In genomic region chr4:143443728-143444127, GRCh38 we compare ENCODE assay signal across 23 cellular contexts.
"Had no signal": no experiment of that assay in that cellular context is flagged by ENCODE, and none has a peak within 500 bp of the region (broad histone marks: within the 10 kb centered on the region; RNA-seq: fewer than 3 reads in every experiment).

No MANE protein-coding gene starts in this region.

- H3K4me3 Mint-ChIP-seq: activated B cell treated with CpG ODN at 0.5 μM for 24 hours; activated CD4-positive, alpha-beta T cell treated with anti-CD3 and anti-CD28 coated beads for 36 hours; activated naive CD8-positive, alpha-beta T cell; activated T-cell treated with anti-CD3 and anti-CD28 coated beads, Interleukin-2, amount 50 U/mL, for 4 hours; mesothelial cell of epicardium; naive thymus-derived CD8-positive, alpha-beta T cell had no signal

- H3K4me1 ChIP-seq: adrenal gland, breast epithelium had no signal

- H3K27me3 Mint-ChIP-seq: activated B cell treated with CpG ODN at 0.5 μM for 24 hours; activated CD4-positive, alpha-beta T cell treated with anti-CD3 and anti-CD28 coated beads for 36 hours; progenitor cell of endocrine pancreas had no signal

- H3K27ac Mint-ChIP-seq: activated B cell treated with CpG ODN at 0.5 μM for 24 hours; activated CD4-positive, alpha-beta T cell treated with anti-CD3 and anti-CD28 coated beads for 36 hours; activated naive CD8-positive, alpha-beta T cell; activated T-helper 2 cell treated with anti-CD3 and anti-CD28 coated beads, Interferon-gamma antibody, Interleukin-2, Interleukin-4, amounts not matched to agents 10 μg/mL and 5 μg/mL and 100 μg/mL, durations not matched to agents 14 hours and 24 hours and 36 hours; naive thymus-derived CD8-positive, alpha-beta T cell; progenitor cell of endocrine pancreas had no signal

- DNase-seq: activated B cell treated with CpG ODN at 0.5 μM for 24 hours; activated CD4-positive, alpha-beta T cell treated with anti-CD3 and anti-CD28 coated beads for 36 hours; activated CD4-positive, alpha-beta T cell treated with anti-CD3 and anti-CD28 coated beads, Interleukin-2, amount 50 U/mL, for 4 hours; activated CD8-positive, alpha-beta memory T cell treated with anti-CD3 and anti-CD28 coated beads for 24 hours; activated CD8-positive, alpha-beta memory T cell treated with anti-CD3 and anti-CD28 coated beads, Interleukin-2, amount 50 U/mL, for 4 hours; activated naive CD4-positive, alpha-beta T cell; activated T-cell treated with anti-CD3 and anti-CD28 coated beads, Interleukin-2, amount 50 U/mL, for 4 hours; adrenal gland; kidney; naive thymus-derived CD8-positive, alpha-beta T cell; retina; sigmoid colon; stimulated activated CD4-positive, alpha-beta T cell treated with anti-CD3 and anti-CD28 coated beads, Interleukin-4, amount 100 ng/mL, for 1 hour; stimulated activated naive CD4-positive, alpha-beta T cell; T-helper 9 cell; upper lobe of left lung had no signal

- H3K4me1 Mint-ChIP-seq: activated B cell treated with CpG ODN at 0.5 μM for 24 hours; activated CD4-positive, alpha-beta T cell treated with anti-CD3 and anti-CD28 coated beads for 36 hours; mesothelial cell of epicardium; naive thymus-derived CD8-positive, alpha-beta T cell had no signal

- ATAC-seq: activated CD4-positive, alpha-beta T cell treated with anti-CD3 and anti-CD28 coated beads for 36 hours; activated T-cell treated with anti-CD3 and anti-CD28 coated beads, Interleukin-2, amount 50 U/mL, for 4 hours; naive thymus-derived CD8-positive, alpha-beta T cell had no signal

- H3K9me3 Mint-ChIP-seq: activated B cell treated with CpG ODN at 0.5 μM for 24 hours; activated T-helper 2 cell treated with anti-CD3 and anti-CD28 coated beads, Interferon-gamma antibody, Interleukin-2, Interleukin-4, amounts not matched to agents 10 μg/mL and 5 μg/mL and 100 μg/mL, durations not matched to agents 14 hours and 24 hours and 36 hours had no signal

- H3K27me3 ChIP-seq: adrenal gland, breast epithelium, sigmoid colon, upper lobe of left lung had no signal

- H3K36me3 ChIP-seq: adrenal gland, breast epithelium had no signal

- H3K36me3 Mint-ChIP-seq: activated naive CD8-positive, alpha-beta T cell; naive thymus-derived CD8-positive, alpha-beta T cell had no signal

- H3K4me3 ChIP-seq: adrenal gland, breast epithelium, coronary artery, sigmoid colon, upper lobe of left lung had no signal

- H3K27ac ChIP-seq: adrenal gland, breast epithelium, coronary artery, epithelial cell of prostate, sigmoid colon, upper lobe of left lung had no signal

- H3K9me3 ChIP-seq: adrenal gland, breast epithelium, sigmoid colon, upper lobe of left lung had no signal
